ENCODE assay signal across 25 cellular contexts in genomic region chr16:13829712-13830304, GRCh38.
DNase-seq lines count a peak whose midpoint lies in the region; ATAC-seq and TF ChIP-seq lines count a peak whose summit lies in the region.
"Had no signal": no experiment of that assay in that cellular context is flagged by ENCODE, and none has a peak within 500 bp of the region (broad histone marks: within the 10 kb centered on the region; RNA-seq: fewer than 3 reads in every experiment).

No MANE protein-coding gene starts in this region.

- TF ChIP-seq CTCF in omental fat pad (IDR thresholded peaks at IDR 0.05) = no peak
- no peak for TF ChIP-seq CTCF in ovary (IDR thresholded peaks at IDR 0.05)

- ATAC-seq in omental fat pad (ENCODE audit: low FRiP score) = no peak
- ATAC-seq: activated CD4-positive, alpha-beta T cell treated with anti-CD3 and anti-CD28 coated beads for 36 hours; foreskin keratinocyte had no signal

- DNase-seq in NCI-H748 (lab: John Stamatoyannopoulos, UW; ENCODE audit: unreplicated experiment) = peak; percentile 23
- no peak for DNase-seq in NCI-H748 treated with DMSO at 0.1 percent for 48 hours (lab: John Stamatoyannopoulos, UW)
- peak; percentile 67 for DNase-seq in NCI-H2171 treated with DMSO at 0.1 percent for 48 hours (lab: John Stamatoyannopoulos, UW)
- peak; percentile 41 for DNase-seq in globus pallidus (ENCODE audit: low spot score)
- DNase-seq in NCI-H510A treated with DMSO at 0.1 percent for 48 hours (lab: John Stamatoyannopoulos, UW) = no peak
- no peak for DNase-seq in omental fat pad (ENCODE audit: low spot score)
- no peak for DNase-seq in inferior parietal cortex (ENCODE audit: extremely low spot score)
- no peak for DNase-seq in ovary
- DNase-seq: activated CD4-positive, alpha-beta T cell treated with anti-CD3 and anti-CD28 coated beads for 36 hours; activated gamma-delta T cell treated with Interleukin-2 at 50 U/mL for 16 hours; activated T-cell treated with anti-CD3 and anti-CD28 coated beads, Interleukin-2, amount 50 U/mL, for 24 hours; CD8-positive, alpha-beta memory T cell; dermis blood vessel endothelial cell; DMS53; foreskin keratinocyte; NCI-H2107; OCI-M1; stimulated activated CD4-positive, alpha-beta T cell treated with anti-CD3 and anti-CD28 coated beads, Interleukin-15, amount 100 ng/mL, for 24 hours; stimulated activated naive CD4-positive, alpha-beta T cell had no signal

- H3K9me3 ChIP-seq in ovary = no peaks in the 10 kb centered on the region
- H3K9me3 ChIP-seq: A549, prostate gland, thoracic aorta, vagina had no signal

- no peaks in the 10 kb centered on the region for H3K27me3 ChIP-seq in ovary
- H3K27me3 ChIP-seq: foreskin keratinocyte, vagina had no signal

- TF ChIP-seq EP300 in ovary (IDR thresholded peaks at IDR 0.05) = no peak

- H3K36me3 ChIP-seq in ovary = no peaks in the 10 kb centered on the region
- H3K36me3 ChIP-seq: esophagus muscularis mucosa, prostate gland, thoracic aorta, vagina had no signal

- intact Hi-C loops in ovary (cut with DNase I) = no loop called here

- H3K4me3 ChIP-seq in ovary = no peak overlapping the region
- H3K4me3 ChIP-seq: A549, esophagus muscularis mucosa, lung, prostate gland, thoracic aorta, vagina had no signal

- WGBS in ovary, 3 donors = 71 to 78% (median 74%) methylated on average over 7 of the region's 7 CpGs

- H3K4me1 ChIP-seq in ovary (ENCODE audit: insufficient read depth) = no peaks in the 10 kb centered on the region
- H3K4me1 ChIP-seq: A549, esophagus muscularis mucosa, foreskin keratinocyte, prostate gland, vagina had no signal

- no peak overlapping the region for H3K27ac ChIP-seq in ovary
- H3K27ac ChIP-seq: A549, esophagus muscularis mucosa, foreskin keratinocyte, prostate gland, thoracic aorta, vagina had no signal

- TF ChIP-seq POLR2A in ovary (IDR thresholded peaks at IDR 0.05) = no peak

Comparison
In these comparisons a context has a peak if more than half of its experiments do, and no peak if none do; other contexts are left out.
1. DNase-seq: peak in NCI-H748 (single experiment), NCI-H2171 treated with DMSO at 0.1 percent for 48 hours (single experiment) and globus pallidus (single experiment); none in NCI-H748 treated with DMSO at 0.1 percent for 48 hours (single experiment), NCI-H510A treated with DMSO at 0.1 percent for 48 hours (single experiment), omental fat pad (single experiment), inferior parietal cortex (single experiment) and ovary (0 of 5).